In the genomic region with DNA sequence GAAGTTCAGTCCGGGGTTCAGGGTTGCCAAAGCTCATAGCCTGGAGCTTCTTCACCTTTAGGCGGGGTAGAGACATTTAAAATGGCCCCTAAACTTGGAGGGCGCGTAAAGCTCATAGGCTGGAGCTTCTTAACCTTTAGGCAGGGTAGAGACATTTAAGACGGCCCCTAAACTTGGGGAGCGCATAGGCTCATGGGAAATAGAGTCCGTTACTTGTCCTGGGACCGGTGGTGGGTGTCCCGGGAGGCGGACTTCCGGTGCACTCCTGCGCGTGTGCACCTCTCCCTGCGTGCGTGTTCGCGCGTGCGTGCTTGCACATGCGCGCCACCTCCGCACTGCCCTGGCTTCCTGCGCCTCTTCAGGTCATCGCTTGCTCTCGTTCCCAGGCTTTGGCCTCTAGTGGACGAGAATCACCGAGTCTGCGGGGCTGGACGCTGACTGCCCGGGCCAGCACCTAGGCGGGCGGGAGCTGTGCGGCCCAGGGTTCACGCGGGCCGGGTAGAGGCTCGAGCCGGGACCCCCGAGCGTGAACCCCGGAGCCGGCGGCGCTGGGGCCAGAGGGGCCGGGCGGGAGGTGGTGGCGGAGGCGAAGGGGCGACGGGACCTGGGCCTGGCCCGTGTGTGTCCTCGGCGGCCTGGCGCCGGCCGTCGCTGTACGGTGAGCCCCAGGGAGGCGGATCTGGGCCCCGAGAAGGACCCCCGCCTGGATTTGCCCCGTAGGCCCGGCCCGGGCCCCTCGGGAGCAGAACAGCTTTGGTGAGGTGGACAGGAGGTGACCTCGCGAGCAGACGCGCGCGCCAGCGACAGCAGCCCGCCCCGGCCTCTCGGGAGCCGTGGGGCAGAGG, we compare ENCODE assay signal across 8 cellular contexts. TPM values are rescaled to one million over a fixed set of nuclear protein-coding genes. Genes with fewer than 3 reads are reported as not detected.
DNase-seq lines count a peak whose midpoint lies in the region; ATAC-seq, FAIRE-seq and TF ChIP-seq lines count a peak whose summit lies in the region.
"Not testable (repeated sequence)": the region's sequence is repeated elsewhere in the genome, so short reads cannot be mapped to it uniquely, and the experiment has no call there.

No MANE protein-coding gene starts in this region.

- intact Hi-C loops in kidney (cut with DNase I): not testable (repeated sequence)

- not testable (repeated sequence) for H3K36me3 ChIP-seq in kidney (ENCODE audit: control insufficient read depth in 1 of 2, insufficient read depth in 2 of 2, low read length in 2 of 2)

- peak overlapping the region; percentile 76 to 81 for H3K27ac ChIP-seq in kidney (ENCODE audit: low read depth in 2 of 2, low read length in 2 of 2)

- peak overlapping the region in 1 of 2 donors; percentile 40 for H3K9ac ChIP-seq in kidney (ENCODE audit: low read length in 2 of 2)

- not testable (repeated sequence) for TF ChIP-seq CTCF in kidney (IDR thresholded peaks at IDR 0.05; ENCODE audit: borderline replicate concordance, extremely low read depth, insufficient read depth)

- DNase-seq in AG20443 (ENCODE audit: low spot score): peak; percentile 95
- DNase-seq in NCI-H345 (lab: John Stamatoyannopoulos, UW): peak; percentile 97
- DNase-seq in activated CD4-positive, CD25-positive, alpha-beta regulatory T cell treated with anti-CD3 and anti-CD28 coated beads, Interleukin-2, amount 50 U/mL, for 16 hours (ENCODE audit: low read depth, low spot score): peak; percentile 91
- peak; percentile 100 for DNase-seq in cerebellar cortex (ENCODE audit: low spot score)
- peak; percentile 99 for DNase-seq in kidney
- DNase-seq in stimulated activated CD4-positive, alpha-beta T cell treated with anti-CD3 and anti-CD28 coated beads, Interleukin-15, amount 100 ng/mL, for 1 hour (ENCODE audit: low read depth in 1 of 2, low spot score in 1 of 2): peak; percentile 80 to 85

- FAIRE-seq in kidney (lab: Jason Lieb, UNC): not testable (repeated sequence)

- H3K4me3 ChIP-seq in kidney (ENCODE audit: low read length in 2 of 2): peak overlapping the region; percentile 54 to 68

- not testable (repeated sequence) for H3K9me3 ChIP-seq in kidney (ENCODE audit: control insufficient read depth in 1 of 2, low read length in 2 of 2)

- not testable (repeated sequence) for H3K4me1 ChIP-seq in kidney (ENCODE audit: control insufficient read depth in 1 of 2, insufficient read depth in 1 of 2, low read depth in 1 of 2, low read length in 2 of 2)

- ATAC-seq in GM19025 (IDR thresholded peaks at IDR 0.05; ENCODE audit: low read depth, unreplicated experiment) (peak; percentile 98), HG03280 (IDR thresholded peaks at IDR 0.05; ENCODE audit: unreplicated experiment) (peak; percentile 98)

RNA-seq across cellular contexts. Expression of a gene that starts 7.5 kb away (rescaled TPM):
- not detected for total RNA-seq in kidney
- polyA plus RNA-seq in kidney (ENCODE audit: insufficient read depth, low read depth, low replicate concordance): not detected

RNA-seq across cellular contexts. Expression of a gene that starts 32.4 kb away (rescaled TPM):
- total RNA-seq in kidney: 25.9 TPM
- polyA plus RNA-seq in kidney (ENCODE audit: insufficient read depth, low read depth, low replicate concordance): 20.8 TPM

Comparison
In these comparisons a context has a peak if more than half of its experiments do, and no peak if none do; other contexts are left out.
1. Peak in every context shown above with its lines: DNase-seq, ATAC-seq, H3K4me3 ChIP-seq and H3K27ac ChIP-seq.